1 cellular context compared by ENCODE assay signal in genomic region chr6:37650071-37650481, GRCh38.
TF ChIP-seq lines count a peak whose summit lies in the region.

No MANE protein-coding gene starts in this region.

TF ChIP-seq in HepG2, 621 proteins besides CTCF, POLR2A, EP300 and RAD21 (continued from another document):
- TF ChIP-seq ZBTB4 (CRISPR knock-in tag; IDR thresholded peaks at IDR 0.05; ENCODE audit: borderline replicate concordance): no peak
- TF ChIP-seq GRHL1 (CRISPR knock-in tag; conservative IDR thresholded peaks at IDR 0.05): no peak
- no peak for TF ChIP-seq THAP9 (CRISPR knock-in tag; IDR thresholded peaks at IDR 0.05; ENCODE audit: borderline replicate concordance)
- TF ChIP-seq TRIM24 (CRISPR knock-in tag; IDR thresholded peaks at IDR 0.05): no peak
- TF ChIP-seq SAP130 (CRISPR knock-in tag; IDR thresholded peaks at IDR 0.05; ENCODE audit: low read depth): no peak
- no peak for TF ChIP-seq ZNF616 (CRISPR knock-in tag; IDR thresholded peaks at IDR 0.05; ENCODE audit: low read depth)
